27 cellular contexts compared by ENCODE assay signal in the genomic region with DNA sequence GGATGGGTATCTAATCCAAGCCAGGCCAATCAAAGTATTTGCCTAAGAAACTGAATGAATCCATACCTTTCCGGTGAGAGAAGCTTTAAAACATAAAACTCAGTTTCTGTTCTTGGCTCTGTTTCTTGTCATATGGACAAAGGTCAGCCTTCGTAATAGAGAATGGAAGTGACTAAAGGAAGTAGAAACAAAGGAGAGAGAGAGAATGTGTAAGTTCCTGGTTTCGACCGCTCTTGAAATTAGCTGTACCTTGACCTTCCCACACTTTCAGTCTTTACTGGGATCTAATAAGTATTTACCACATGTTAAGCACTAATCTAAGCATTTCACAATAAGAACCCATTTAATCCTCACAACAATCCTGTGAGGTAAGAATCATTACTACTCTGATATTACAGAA. TPM values are rescaled to one million over a fixed set of nuclear protein-coding genes. Genes with fewer than 3 reads are reported as not detected.
"Had no signal": no experiment of that assay in that cellular context is flagged by ENCODE, and none has a peak within 500 bp of the region (broad histone marks: within the 10 kb centered on the region; RNA-seq: fewer than 3 reads in every experiment).

No MANE protein-coding gene starts in this region.

- H3K9me3 ChIP-seq: gastrocnemius medialis had no signal

- H3K36me3 ChIP-seq: breast epithelium, gastrocnemius medialis, spleen had no signal

- H3K9me3 Mint-ChIP-seq: activated B cell treated with CpG ODN at 0.5 μM for 24 hours; activated naive CD8-positive, alpha-beta T cell treated with anti-CD3 and anti-CD28 coated beads, Interleukin-2, amount 10 ng/mL, durations not matched to agents 7 days and 5 days had no signal

- DNase-seq: activated B cell treated with CpG ODN at 0.5 μM for 24 hours; activated CD4-positive, alpha-beta T cell treated with anti-CD3 and anti-CD28 coated beads for 4 hours; activated CD4-positive, alpha-beta T cell treated with anti-CD3 and anti-CD28 coated beads, Interleukin-2, amount 50 U/mL, for 48 hours; activated effector memory CD4-positive, alpha-beta T cell treated with Interleukin-2 at 50 U/mL for 16 hours; activated naive CD4-positive, alpha-beta T cell treated with anti-CD3 and anti-CD28 coated beads for 36 hours; activated naive CD8-positive, alpha-beta T cell treated with anti-CD3 and anti-CD28 coated beads, Interleukin-2, amount 10 ng/mL, durations not matched to agents 7 days and 5 days; activated T-cell treated with anti-CD3 and anti-CD28 coated beads, Interleukin-2, amount 50 U/mL, for 48 hours; amniotic stem cell; erythroblast; gastrocnemius medialis; hypothalamus; left cardiac atrium; mesenchymal stem cell; naive thymus-derived CD4-positive, alpha-beta T cell; posterior cingulate gyrus; retina; spleen; stimulated activated CD4-positive, alpha-beta T cell treated with anti-CD3 and anti-CD28 coated beads, Interleukin-4, amount 100 ng/mL, for 24 hours; stimulated activated naive CD4-positive, alpha-beta T cell treated with Interleukin-2 at 50 U/mL for 16 hours; T-helper 9 cell had no signal

- ATAC-seq: gastrocnemius medialis; left cardiac atrium; naive thymus-derived CD4-positive, alpha-beta T cell had no signal

- H3K4me1 Mint-ChIP-seq: activated B cell treated with CpG ODN at 0.5 μM for 24 hours; activated naive CD8-positive, alpha-beta T cell treated with anti-CD3 and anti-CD28 coated beads, Interleukin-2, amount 10 ng/mL, durations not matched to agents 7 days and 5 days; naive thymus-derived CD4-positive, alpha-beta T cell; neural crest cell had no signal

- H3K4me3 Mint-ChIP-seq: activated B cell treated with CpG ODN at 0.5 μM for 24 hours; activated naive CD4-positive, alpha-beta T cell treated with anti-CD3 and anti-CD28 coated beads for 36 hours; activated naive CD8-positive, alpha-beta T cell treated with anti-CD3 and anti-CD28 coated beads, Interleukin-2, amount 10 ng/mL, durations not matched to agents 7 days and 5 days; naive thymus-derived CD4-positive, alpha-beta T cell; neural crest cell had no signal

- H3K4me3 ChIP-seq: breast epithelium, coronary artery, gastrocnemius medialis, spleen had no signal

- H3K27ac Mint-ChIP-seq: activated B cell treated with CpG ODN at 0.5 μM for 24 hours; activated naive CD4-positive, alpha-beta T cell treated with anti-CD3 and anti-CD28 coated beads for 36 hours; activated naive CD8-positive, alpha-beta T cell treated with anti-CD3 and anti-CD28 coated beads, Interleukin-2, amount 10 ng/mL, durations not matched to agents 7 days and 5 days; naive thymus-derived CD4-positive, alpha-beta T cell had no signal

- H3K27me3 Mint-ChIP-seq: activated naive CD8-positive, alpha-beta T cell treated with anti-CD3 and anti-CD28 coated beads, Interleukin-2, amount 10 ng/mL, durations not matched to agents 7 days and 5 days had no signal

- H3K36me3 Mint-ChIP-seq: activated naive CD8-positive, alpha-beta T cell treated with anti-CD3 and anti-CD28 coated beads, Interleukin-2, amount 10 ng/mL, durations not matched to agents 7 days and 5 days; naive thymus-derived CD4-positive, alpha-beta T cell had no signal

- H3K27ac ChIP-seq: breast epithelium, coronary artery, gastrocnemius medialis, spleen had no signal

- H3K4me1 ChIP-seq: breast epithelium, gastrocnemius medialis, spleen had no signal

- H3K27me3 ChIP-seq: breast epithelium, gastrocnemius medialis had no signal

RNA-seq across cellular contexts. Expression of a gene that starts 19.6 kb away (rescaled TPM):
- total RNA-seq: activated B cell treated with CpG ODN at 0.5 μM for 24 hours; activated CD8-positive, alpha-beta memory T cell treated with anti-CD3 and anti-CD28 coated beads for 36 hours; activated naive CD4-positive, alpha-beta T cell treated with anti-CD3 and anti-CD28 coated beads for 36 hours; activated naive CD8-positive, alpha-beta T cell treated with anti-CD3 and anti-CD28 coated beads, Interleukin-2, amount 10 ng/mL, durations not matched to agents 7 days and 5 days; left cardiac atrium; naive thymus-derived CD4-positive, alpha-beta T cell; neural crest cell; omental fat pad; T-helper 1 cell treated with Interleukin-12 subunit alpha and Interleukin-12 subunit beta and Interleukin-4 antibody, amounts not matched to agents 30 ng/mL and 1 ng/mL, for 36 hours had no signal
- polyA plus RNA-seq: naive thymus-derived CD4-positive, alpha-beta T cell had no signal

RNA-seq across cellular contexts. Expression of a gene that starts 58.6 kb away (rescaled TPM):
- total RNA-seq: activated B cell treated with CpG ODN at 0.5 μM for 24 hours; activated CD8-positive, alpha-beta memory T cell treated with anti-CD3 and anti-CD28 coated beads for 36 hours; activated naive CD4-positive, alpha-beta T cell treated with anti-CD3 and anti-CD28 coated beads for 36 hours; activated naive CD8-positive, alpha-beta T cell treated with anti-CD3 and anti-CD28 coated beads, Interleukin-2, amount 10 ng/mL, durations not matched to agents 7 days and 5 days; left cardiac atrium; lower leg skin; naive thymus-derived CD4-positive, alpha-beta T cell; neural crest cell; omental fat pad; spleen; T-helper 1 cell treated with Interleukin-12 subunit alpha and Interleukin-12 subunit beta and Interleukin-4 antibody, amounts not matched to agents 30 ng/mL and 1 ng/mL, for 36 hours had no signal
- polyA plus RNA-seq: naive thymus-derived CD4-positive, alpha-beta T cell had no signal
